8 cellular contexts compared by ENCODE assay signal in genomic region chr19:37251308-37252229, GRCh38. TPM values are rescaled to one million over a fixed set of nuclear protein-coding genes. Genes with fewer than 3 reads are reported as not detected.
DNase-seq lines count a peak whose midpoint lies in the region; ATAC-seq and TF ChIP-seq lines count a peak whose summit lies in the region.

No MANE protein-coding gene starts in this region.

- H3K27ac ChIP-seq in neutrophil: no peak overlapping the region

- in situ Hi-C loops in KBM-7 (cut with MboI; ENCODE audit: low pct_unique_long_range_greater_than_20kb, low sequenced_read_pairs): no loop called here

- TF ChIP-seq CTCF in neutrophil (IDR thresholded peaks at IDR 0.05): no peak

- H3K9me3 Mint-ChIP-seq in activated CD8-positive, alpha-beta T cell treated with anti-CD3 and anti-CD28 coated beads, Interleukin-2, amount 10 ng/mL, durations not matched to agents 7 days and 5 days (ENCODE audit: insufficient read depth): peaks cover 41% of the 10 kb centered on the region

- H3K4me3 ChIP-seq in neutrophil (ENCODE audit: low read depth in 1 of 2, low read length in 1 of 2): peak overlapping the region; percentile 31 to 48

- peak; percentile 50 for DNase-seq in activated naive CD4-positive, alpha-beta T cell treated with Interleukin-2 at 50 U/mL for 16 hours
- no peak for DNase-seq in activated naive CD4-positive, alpha-beta T cell treated with anti-CD3 and anti-CD28 coated beads, Interleukin-2, amount 50 U/mL, for 16 hours
- DNase-seq in NCI-H2171 (lab: John Stamatoyannopoulos, UW) (peak; percentile 97), fibroblast of peridontal ligament (ENCODE audit: extremely low read depth) (peak; percentile 99), KBM-7 (no peak)
- DNase-seq in activated CD8-positive, alpha-beta T cell treated with anti-CD3 and anti-CD28 coated beads, Interleukin-2, amount 10 ng/mL, durations not matched to agents 7 days and 5 days: peak; percentile 75

- no peaks in the 10 kb centered on the region for H3K27me3 Mint-ChIP-seq in activated CD8-positive, alpha-beta T cell treated with anti-CD3 and anti-CD28 coated beads, Interleukin-2, amount 10 ng/mL, durations not matched to agents 7 days and 5 days (ENCODE audit: low read depth)

- peak; percentile 91 for ATAC-seq in activated CD8-positive, alpha-beta T cell treated with anti-CD3 and anti-CD28 coated beads, Interleukin-2, amount 10 ng/mL, durations not matched to agents 7 days and 5 days
- ATAC-seq in HG03196 (IDR thresholded peaks at IDR 0.05; ENCODE audit: unreplicated experiment): no peak

- POLR2A ChIA-PET in activated CD8-positive, alpha-beta T cell treated with anti-CD3 and anti-CD28 coated beads, Interleukin-2, amount 10 ng/mL, durations not matched to agents 7 days and 5 days (lab: Charles Lee): no interaction called here

- peaks cover 20% of the 10 kb centered on the region for H3K9me3 ChIP-seq in neutrophil

- H3K4me1 Mint-ChIP-seq in activated CD8-positive, alpha-beta T cell treated with anti-CD3 and anti-CD28 coated beads, Interleukin-2, amount 10 ng/mL, durations not matched to agents 7 days and 5 days (ENCODE audit: low read depth): peaks cover 5% of the 10 kb centered on the region

- H3K4me3 Mint-ChIP-seq in activated CD8-positive, alpha-beta T cell treated with anti-CD3 and anti-CD28 coated beads, Interleukin-2, amount 10 ng/mL, durations not matched to agents 7 days and 5 days: peak overlapping the region; percentile 73

- H3K36me3 ChIP-seq in neutrophil: no peaks in the 10 kb centered on the region

- CTCF ChIA-PET in activated CD8-positive, alpha-beta T cell treated with anti-CD3 and anti-CD28 coated beads, Interleukin-2, amount 10 ng/mL, durations not matched to agents 7 days and 5 days (lab: Charles Lee): no interaction called here

- H3K27me3 ChIP-seq in neutrophil: no peaks in the 10 kb centered on the region

- H3K4me1 ChIP-seq in neutrophil (ENCODE audit: control insufficient read depth in 1 of 2, insufficient read depth in 1 of 2, low read depth in 1 of 2, low read length in 1 of 2): peaks cover 5 to 9% of the 10 kb centered on the region in 2 experiments

- H3K36me3 Mint-ChIP-seq in activated CD8-positive, alpha-beta T cell treated with anti-CD3 and anti-CD28 coated beads, Interleukin-2, amount 10 ng/mL, durations not matched to agents 7 days and 5 days (ENCODE audit: low read depth): peaks cover 23% of the 10 kb centered on the region

- peak overlapping the region; percentile 28 for H3K27ac Mint-ChIP-seq in activated CD8-positive, alpha-beta T cell treated with anti-CD3 and anti-CD28 coated beads, Interleukin-2, amount 10 ng/mL, durations not matched to agents 7 days and 5 days

RNA-seq across cellular contexts. Expression of gene ZNF383, which starts 33.6 kb away (rescaled TPM):
- total RNA-seq in activated CD8-positive, alpha-beta T cell treated with anti-CD3 and anti-CD28 coated beads, Interleukin-2, amount 10 ng/mL, durations not matched to agents 7 days and 5 days: 10 to 100 TPM; 10.5 to 11.2 TPM

RNA-seq across cellular contexts. Expression of gene ZNF585B, which starts 41.2 kb away (rescaled TPM):
- total RNA-seq in activated CD8-positive, alpha-beta T cell treated with anti-CD3 and anti-CD28 coated beads, Interleukin-2, amount 10 ng/mL, durations not matched to agents 7 days and 5 days: 10 to 100 TPM; 10.0 to 12.0 TPM

Comparison
In these comparisons a context has a peak if more than half of its experiments do, and no peak if none do; other contexts are left out.
1. DNase-seq: peak in activated naive CD4-positive, alpha-beta T cell treated with Interleukin-2 at 50 U/mL for 16 hours (single experiment), NCI-H2171 (single experiment), activated CD8-positive, alpha-beta T cell treated with anti-CD3 and anti-CD28 coated beads, Interleukin-2, amount 10 ng/mL, durations not matched to agents 7 days and 5 days (single experiment) and fibroblast of peridontal ligament (single experiment); none in activated naive CD4-positive, alpha-beta T cell treated with anti-CD3 and anti-CD28 coated beads, Interleukin-2, amount 50 U/mL, for 16 hours (single experiment) and KBM-7 (single experiment).